Comparison of ENCODE assay signal across 11 cellular contexts in the genomic region with DNA sequence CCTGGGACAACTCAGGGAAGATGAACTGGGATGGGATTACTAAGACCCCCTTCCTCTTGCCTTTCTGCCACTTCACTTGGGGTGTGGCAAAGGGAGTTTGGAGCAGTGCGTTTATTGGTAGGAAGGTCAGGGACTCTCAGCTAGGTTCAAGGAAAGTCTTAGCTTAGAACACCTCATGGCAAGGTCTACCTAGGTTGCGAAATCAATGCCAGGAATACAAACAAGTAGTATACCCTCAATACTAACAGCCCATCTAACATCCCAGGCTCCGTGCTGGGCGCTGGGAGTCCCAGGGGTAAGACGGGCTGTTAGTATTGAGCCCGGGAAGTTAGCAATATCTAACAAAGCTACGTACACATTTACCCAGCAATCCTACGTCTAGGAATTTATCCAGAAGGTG. TPM values are rescaled to one million over a fixed set of nuclear protein-coding genes. Genes with fewer than 3 reads are reported as not detected.
DNase-seq lines count a peak whose midpoint lies in the region; ATAC-seq and TF ChIP-seq lines count a peak whose summit lies in the region.
"Had no signal": no experiment of that assay in that cellular context is flagged by ENCODE, and none has a peak within 500 bp of the region (broad histone marks: within the 10 kb centered on the region; RNA-seq: fewer than 3 reads in every experiment).

No MANE protein-coding gene starts in this region.

- peaks cover 5% of the 10 kb centered on the region for H3F3A ChIP-seq in Loucy (ENCODE audit: low read depth)

- no peak for DNase-seq in CD8-positive, alpha-beta T cell
- DNase-seq in esophagus muscularis mucosa (ENCODE audit: extremely low spot score) (no peak), gastrocnemius medialis (no peak), WTC11 (ENCODE audit: low spot score) (no peak), A172 (ENCODE audit: low spot score) (no peak)
- DNase-seq: activated gamma-delta T cell, NCI-H226 had no signal

- TF ChIP-seq EP300 in esophagus muscularis mucosa (IDR thresholded peaks at IDR 0.05): no peak

- peaks cover 55% of the 10 kb centered on the region for H3K4me1 Mint-ChIP-seq in CD8-positive, alpha-beta T cell (ENCODE audit: low read depth)
- H3K4me1 Mint-ChIP-seq in WTC11: peaks cover 40% of the 10 kb centered on the region

- H3K36me3 Mint-ChIP-seq in CD8-positive, alpha-beta T cell: peaks cover 43% of the 10 kb centered on the region
- H3K36me3 Mint-ChIP-seq in WTC11: no peaks in the 10 kb centered on the region

- in situ Hi-C loops in gastrocnemius medialis (cut with MboI; ENCODE audit: low sequenced_read_pairs in 4 of 4): loop anchor here in 1 of 4 donors (5.0 kb wide), 1 partner anchor 51 kb away; no protein-coding TSS in a partner anchor

- H3K27me3 ChIP-seq in CD8-positive, alpha-beta T cell (ENCODE audit: insufficient read depth, low read length): no peaks in the 10 kb centered on the region
- H3K27me3 ChIP-seq in Loucy (ENCODE audit: insufficient read depth, low read length, poor library complexity, severe bottlenecking) (no peaks in the 10 kb centered on the region), esophagus muscularis mucosa (no peaks in the 10 kb centered on the region), gastrocnemius medialis (no peaks in the 10 kb centered on the region)

- no peak overlapping the region for H3K4me3 ChIP-seq in CD8-positive, alpha-beta T cell (ENCODE audit: low read depth, low read length)
- H3K4me3 ChIP-seq in Loucy (ENCODE audit: low read length, poor library complexity, severe bottlenecking): peak overlapping the region; percentile 97
- peak overlapping the region in 3 of 4 donors; percentile 76 to 87 (median 80) for H3K4me3 ChIP-seq in esophagus muscularis mucosa
- H3K4me3 ChIP-seq in gastrocnemius medialis: no peak overlapping the region

- intact Hi-C loops in CD8-positive, alpha-beta T cell (cut with DNase I, micrococcal nuclease): no loop called here
- intact Hi-C loops in esophagus muscularis mucosa (cut with DNase I): loop anchor here (5.0 kb wide), 1 partner anchor 41 kb away; no protein-coding TSS in a partner anchor
- intact Hi-C loops in gastrocnemius medialis (cut with DNase I; ENCODE audit: low total_unique reads): no loop called here

- no peak overlapping the region for H3K27ac Mint-ChIP-seq in CD8-positive, alpha-beta T cell
- no peak overlapping the region for H3K27ac Mint-ChIP-seq in WTC11
- H3K27ac Mint-ChIP-seq: dendritic cell treated with granulocyte-macrophage colony-stimulating factor and Interleukin-4, amounts not matched to agents 40 ng/mL and 50 ng/mL, for 4 days had no signal

- TF ChIP-seq POLR2A in esophagus muscularis mucosa (IDR thresholded peaks at IDR 0.05; ENCODE audit: low read depth) (no peak), gastrocnemius medialis (IDR thresholded peaks at IDR 0.05) (no peak)

- H3K36me3 ChIP-seq in CD8-positive, alpha-beta T cell (ENCODE audit: insufficient read depth, low read length): no peaks in the 10 kb centered on the region
- H3K36me3 ChIP-seq in Loucy (ENCODE audit: insufficient read depth, low read length) (peaks cover 14% of the 10 kb centered on the region; the same call in 1 of the 2 replicates), esophagus muscularis mucosa (peaks cover 0 to 29% (median 6%) of the 10 kb centered on the region in 4 donors), gastrocnemius medialis (no peaks in the 10 kb centered on the region)

- H3K9me2 ChIP-seq in Loucy (replicated peaks; ENCODE audit: low read depth, low read length): no peaks in the 10 kb centered on the region

- peak overlapping the region; percentile 97 for H3K9ac ChIP-seq in Loucy (ENCODE audit: low read depth, low read length, poor library complexity, severe bottlenecking)

- peaks cover 31% of the 10 kb centered on the region for H3K4me1 ChIP-seq in CD8-positive, alpha-beta T cell (ENCODE audit: insufficient read depth, low read length)
- H3K4me1 ChIP-seq in Loucy (ENCODE audit: insufficient read depth, low read length, poor library complexity, severe bottlenecking): peaks cover 42% of the 10 kb centered on the region
- H3K4me1 ChIP-seq in esophagus muscularis mucosa: peaks cover 38 to 83% (median 71%) of the 10 kb centered on the region in 4 donors
- peaks cover 29 to 55% of the 10 kb centered on the region in 2 donors for H3K4me1 ChIP-seq in gastrocnemius medialis

- H3K4me3 Mint-ChIP-seq in CD8-positive, alpha-beta T cell: peak overlapping the region; percentile 91
- no peak overlapping the region for H3K4me3 Mint-ChIP-seq in WTC11
- H3K4me3 Mint-ChIP-seq: dendritic cell treated with granulocyte-macrophage colony-stimulating factor and Interleukin-4, amounts not matched to agents 40 ng/mL and 50 ng/mL, for 4 days had no signal

- H3K9me3 ChIP-seq in CD8-positive, alpha-beta T cell (ENCODE audit: low read length): no peaks in the 10 kb centered on the region
- H3K9me3 ChIP-seq in Loucy (ENCODE audit: insufficient read depth, low read depth, low read length) (no peaks in the 10 kb centered on the region), esophagus muscularis mucosa (no peaks in the 10 kb centered on the region), gastrocnemius medialis (no peaks in the 10 kb centered on the region)

- peak overlapping the region; percentile 94 for H3K4me2 ChIP-seq in Loucy (ENCODE audit: low read depth, low read length, poor library complexity, severe bottlenecking)

- H4K20me1 ChIP-seq in Loucy (ENCODE audit: insufficient read depth, low read length, poor library complexity, severe bottlenecking): peaks cover 66% of the 10 kb centered on the region

- no peaks in the 10 kb centered on the region for H3K9me3 Mint-ChIP-seq in CD8-positive, alpha-beta T cell
- H3K9me3 Mint-ChIP-seq in WTC11: no peaks in the 10 kb centered on the region
- H3K9me3 Mint-ChIP-seq: dendritic cell treated with granulocyte-macrophage colony-stimulating factor and Interleukin-4, amounts not matched to agents 40 ng/mL and 50 ng/mL, for 4 days had no signal

- no peak for ATAC-seq in CD8-positive, alpha-beta T cell
- ATAC-seq in gastrocnemius medialis (no peak), WTC11 (no peak), HG03457 (IDR thresholded peaks at IDR 0.05; ENCODE audit: unreplicated experiment) (no peak)
- ATAC-seq: Panc1 had no signal

- H3K79me2 ChIP-seq in Loucy (ENCODE audit: insufficient read depth, low read length): peaks cover 93% of the 10 kb centered on the region

- POLR2A ChIA-PET in CD8-positive, alpha-beta T cell (lab: Charles Lee): no interaction called here
- POLR2A ChIA-PET in WTC11 (lab: Charles Lee): no interaction called here

- no peak overlapping the region for H3K27ac ChIP-seq in CD8-positive, alpha-beta T cell (ENCODE audit: low read depth, low read length)
- H3K27ac ChIP-seq in esophagus muscularis mucosa (replicated peaks in 1 of 4) (peak overlapping the region; percentile 91 to 95 (median 94)), gastrocnemius medialis (peak overlapping the region; percentile 80 to 84 (median 82))

- no peak overlapping the region for H2AFZ ChIP-seq in Loucy (ENCODE audit: low read length)

- no peaks in the 10 kb centered on the region for H3K27me3 Mint-ChIP-seq in CD8-positive, alpha-beta T cell (ENCODE audit: low read depth)
- H3K27me3 Mint-ChIP-seq in WTC11 (ENCODE audit: low read depth): peaks cover 36% of the 10 kb centered on the region

- CTCF ChIA-PET in CD8-positive, alpha-beta T cell (lab: Charles Lee): no interaction called here
- CTCF ChIA-PET in WTC11 (lab: Charles Lee): no interaction called here

- no peak for TF ChIP-seq CTCF in CD8-positive, alpha-beta T cell (IDR thresholded peaks at IDR 0.05)
- TF ChIP-seq CTCF in Loucy (conservative IDR thresholded peaks at IDR 0.05; ENCODE audit: low read length) (no peak), esophagus muscularis mucosa (IDR thresholded peaks at IDR 0.05) (no peak), gastrocnemius medialis (IDR thresholded peaks at IDR 0.05 in 4 of 5, conservative IDR thresholded peaks at IDR 0.05 in 1 of 5) (no peak), WTC11 (IDR thresholded peaks at IDR 0.05) (no peak)

- WGBS in esophagus muscularis mucosa: 58% methylated on average over 7 of the region's 8 CpGs

TF ChIP-seq in WTC11, 78 proteins besides CTCF, POLR2A, EP300 and RAD21:
- TF ChIP-seq, protein P1, sequence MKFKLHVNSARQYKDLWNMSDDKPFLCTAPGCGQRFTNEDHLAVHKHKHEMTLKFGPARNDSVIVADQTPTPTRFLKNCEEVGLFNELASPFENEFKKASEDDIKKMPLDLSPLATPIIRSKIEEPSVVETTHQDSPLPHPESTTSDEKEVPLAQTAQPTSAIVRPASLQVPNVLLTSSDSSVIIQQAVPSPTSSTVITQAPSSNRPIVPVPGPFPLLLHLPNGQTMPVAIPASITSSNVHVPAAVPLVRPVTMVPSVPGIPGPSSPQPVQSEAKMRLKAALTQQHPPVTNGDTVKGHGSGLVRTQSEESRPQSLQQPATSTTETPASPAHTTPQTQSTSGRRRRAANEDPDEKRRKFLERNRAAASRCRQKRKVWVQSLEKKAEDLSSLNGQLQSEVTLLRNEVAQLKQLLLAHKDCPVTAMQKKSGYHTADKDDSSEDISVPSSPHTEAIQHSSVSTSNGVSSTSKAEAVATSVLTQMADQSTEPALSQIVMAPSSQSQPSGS (CRISPR knock-in tag; IDR thresholded peaks at IDR 0.05; ENCODE audit: borderline replicate concordance, low read depth): no peak
- no peak for TF ChIP-seq ATF1 (CRISPR knock-in tag; IDR thresholded peaks at IDR 0.05)

RNA-seq across cellular contexts. Expression of a gene that starts 4.7 kb away (rescaled TPM):
- total RNA-seq in CD8-positive, alpha-beta T cell: 10 to 100 TPM; 10.6 to 12.0 TPM
- total RNA-seq in esophagus muscularis mucosa (100 to 1,000 TPM; 177 to 395 (median 260) TPM), gastrocnemius medialis (10 to 100 TPM in 3 of 4 donors, 1 to 10 TPM in 1; 9.3 to 19.0 (median 12.0) TPM), WTC11 (2021) (18.5 to 22.1 TPM (median 19.1 TPM) in 3 replicates)
- total RNA-seq in A172 (2014; rRNA removed; shearing (Covaris generic)): 41.9 and 44.6 TPM in 2 replicates

Comparison
In these comparisons a context has a peak if more than half of its experiments do, and no peak if none do; other contexts are left out.
1. H3K4me3 ChIP-seq: peak in Loucy (single experiment) and esophagus muscularis mucosa (3 of 4); none in CD8-positive, alpha-beta T cell (single experiment) and gastrocnemius medialis (0 of 4).